ENCODE assay signal across 1 cellular context in genomic region chr14:74599946-74600345, GRCh38.
TF ChIP-seq lines count a peak whose summit lies in the region.

No MANE protein-coding gene starts in this region.

TF ChIP-seq in H1, 55 proteins besides CTCF, POLR2A, EP300 and RAD21:
- TF ChIP-seq SUZ12 (IDR thresholded peaks at IDR 0.05; ENCODE audit: low read length) (no peak), TAF1 (IDR thresholded peaks at IDR 0.05; ENCODE audit: low read depth, low read length) (no peak), KDM4A (IDR thresholded peaks at IDR 0.05; ENCODE audit: low read depth, low read length, severe bottlenecking) (no peak), RXRA (IDR thresholded peaks at IDR 0.05; ENCODE audit: insufficient read depth, low read depth, low read length) (no peak), EGR1 (IDR thresholded peaks at IDR 0.05; ENCODE audit: borderline replicate concordance, low read depth, low read length) (no peak), USF2 (IDR thresholded peaks at IDR 0.05; ENCODE audit: low read length) (no peak), BACH1 (IDR thresholded peaks at IDR 0.05; ENCODE audit: low read length) (no peak), JUN (IDR thresholded peaks at IDR 0.05; ENCODE audit: low read depth, low read length) (no peak), CEBPB (IDR thresholded peaks at IDR 0.05; ENCODE audit: low read depth, low read length) (no peak), ATF3 (IDR thresholded peaks at IDR 0.05; ENCODE audit: insufficient read depth, low read depth, low read length) (no peak), CHD1 (IDR thresholded peaks at IDR 0.05; ENCODE audit: low read depth, low read length) (no peak), CBX8 (IDR thresholded peaks at IDR 0.05; ENCODE audit: borderline replicate concordance, low read depth, low read length) (no peak), TCF12 (IDR thresholded peaks at IDR 0.05; ENCODE audit: low read depth, low read length) (no peak), TEAD4 (IDR thresholded peaks at IDR 0.05; ENCODE audit: low read depth, low read length) (no peak), SP2 (IDR thresholded peaks at IDR 0.05; ENCODE audit: low read length) (no peak), CTBP2 (IDR thresholded peaks at IDR 0.05; ENCODE audit: borderline replicate concordance, insufficient read depth, insufficient read length, low read length) (no peak), E2F6 (IDR thresholded peaks at IDR 0.05) (no peak), PHF8 (conservative IDR thresholded peaks at IDR 0.05; ENCODE audit: low read depth, low read length) (no peak), TBP (IDR thresholded peaks at IDR 0.05; ENCODE audit: low read depth, low read length) (no peak)
